In the genomic region with DNA sequence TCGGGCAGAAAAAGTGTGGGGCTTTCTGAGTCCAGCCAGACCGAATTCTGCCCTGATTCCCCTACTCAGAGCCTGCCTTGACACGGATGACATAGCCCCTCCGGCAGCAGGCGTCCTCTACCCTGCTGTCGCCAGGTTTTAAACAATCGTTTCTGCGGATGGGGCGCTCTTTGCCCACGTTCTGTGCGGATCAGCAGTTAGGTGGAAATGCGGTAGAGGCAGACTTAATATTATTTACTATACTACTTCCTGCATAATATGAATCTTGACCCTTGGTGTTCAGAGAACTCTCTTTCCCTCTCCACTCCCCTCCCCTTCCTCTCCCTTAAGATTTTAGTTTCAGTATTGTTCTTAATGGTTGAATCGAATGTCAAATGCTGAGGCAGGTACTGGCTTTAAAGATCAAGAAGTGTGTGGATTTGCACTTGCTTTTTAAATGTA, we compare ENCODE assay signal across 8 cellular contexts. TPM values are rescaled to one million over a fixed set of nuclear protein-coding genes. Genes with fewer than 3 reads are reported as not detected.
DNase-seq lines count a peak whose midpoint lies in the region; ATAC-seq and TF ChIP-seq lines count a peak whose summit lies in the region.

No MANE protein-coding gene starts in this region.

- peaks cover 9% of the 10 kb centered on the region for H3K4me1 Mint-ChIP-seq in Calu3 (ENCODE audit: low read depth, unreplicated experiment)
- H3K4me1 Mint-ChIP-seq in stimulated activated naive CD8-positive, alpha-beta T cell treated with anti-CD3 and anti-CD28 coated beads, Interleukin-15, amount 100 ng/mL, for 72 hours, result peaks cover 72% of the 10 kb centered on the region
- H3K4me1 Mint-ChIP-seq in chondrocyte (ENCODE audit: low read depth), result peaks cover 30% of the 10 kb centered on the region

- H3K27me3 Mint-ChIP-seq in Calu3 (ENCODE audit: unreplicated experiment) (peaks cover 11% of the 10 kb centered on the region), chondrocyte (ENCODE audit: low read depth) (peaks cover 76% of the 10 kb centered on the region)
- peaks cover 16% of the 10 kb centered on the region for H3K27me3 Mint-ChIP-seq in stimulated activated naive CD8-positive, alpha-beta T cell treated with anti-CD3 and anti-CD28 coated beads, Interleukin-15, amount 100 ng/mL, for 72 hours

- DNase-seq in Calu3 (no peak), fibroblast of pulmonary artery (ENCODE audit: low read depth) (no peak), NCI-H128 (lab: John Stamatoyannopoulos, UW; ENCODE audit: unreplicated experiment) (no peak), SKM-1 treated with dmso at 0.1 percent for 144 hours (lab: John Stamatoyannopoulos, UW; ENCODE audit: unreplicated experiment) (no peak), chondrocyte (ENCODE audit: low spot score) (no peak)
- peak; percentile 70 to 80 for DNase-seq in stimulated activated naive CD8-positive, alpha-beta T cell treated with anti-CD3 and anti-CD28 coated beads, Interleukin-15, amount 100 ng/mL, for 72 hours

- peaks cover 29% of the 10 kb centered on the region for H3K36me3 Mint-ChIP-seq in Calu3 (ENCODE audit: insufficient read depth, unreplicated experiment)
- peaks cover 7% of the 10 kb centered on the region for H3K36me3 Mint-ChIP-seq in chondrocyte (ENCODE audit: low read depth)

- CTCF ChIA-PET in Calu3 (lab: Charles Lee), result no interaction called here

- H3K4me3 ChIP-seq in fibroblast of pulmonary artery (replicated peaks; ENCODE audit: low read depth, low read length), result peak overlapping the region; percentile 53

- peak; percentile 25 for ATAC-seq in GM21515 (IDR thresholded peaks at IDR 0.05; ENCODE audit: unreplicated experiment)
- peak; percentile 44 for ATAC-seq in stimulated activated naive CD8-positive, alpha-beta T cell treated with anti-CD3 and anti-CD28 coated beads, Interleukin-15, amount 100 ng/mL, for 72 hours

- H3K27ac Mint-ChIP-seq in Calu3 (ENCODE audit: unreplicated experiment), result no peak overlapping the region
- peak overlapping the region; percentile 83 to 97 for H3K27ac Mint-ChIP-seq in stimulated activated naive CD8-positive, alpha-beta T cell treated with anti-CD3 and anti-CD28 coated beads, Interleukin-15, amount 100 ng/mL, for 72 hours
- H3K27ac Mint-ChIP-seq in chondrocyte (ENCODE audit: unreplicated experiment), result no peak overlapping the region

- TF ChIP-seq CTCF in Calu3 (IDR thresholded peaks at IDR 0.05; ENCODE audit: unreplicated experiment) (no peak), fibroblast of pulmonary artery (IDR thresholded peaks at IDR 0.05; ENCODE audit: low read length, missing control alignments) (no peak), chondrocyte (IDR thresholded peaks at IDR 0.05) (no peak)

- intact Hi-C loops in Calu3 (cut with micrococcal nuclease; ENCODE audit: unreplicated experiment), result loop anchor here (10.0 kb wide), 1 partner anchor 248 kb away; no protein-coding TSS in a partner anchor

- H3K9me3 Mint-ChIP-seq in Calu3 (ENCODE audit: low read depth, unreplicated experiment) (no peaks in the 10 kb centered on the region), chondrocyte (ENCODE audit: low read depth) (no peaks in the 10 kb centered on the region)
- H3K9me3 Mint-ChIP-seq in stimulated activated naive CD8-positive, alpha-beta T cell treated with anti-CD3 and anti-CD28 coated beads, Interleukin-15, amount 100 ng/mL, for 72 hours, result no peaks in the 10 kb centered on the region

- BruUV-seq in Calu3 (replicated peaks; lab: Mats Ljungman, UMichigan), result TSS peak; percentile 8

- H3K4me3 Mint-ChIP-seq in Calu3 (ENCODE audit: low read depth, unreplicated experiment) (peak overlapping the region; percentile 28), chondrocyte (ENCODE audit: unreplicated experiment) (no peak overlapping the region)
- H3K4me3 Mint-ChIP-seq in stimulated activated naive CD8-positive, alpha-beta T cell treated with anti-CD3 and anti-CD28 coated beads, Interleukin-15, amount 100 ng/mL, for 72 hours, result peak overlapping the region; percentile 76 to 89

TF ChIP-seq in PFSK-1, 5 proteins besides CTCF, POLR2A, EP300 and RAD21:
- TF ChIP-seq POLR2AphosphoS5 (IDR thresholded peaks at IDR 0.05; ENCODE audit: low read depth, low read length) (no peak), TAF1 (IDR thresholded peaks at IDR 0.05; ENCODE audit: borderline replicate concordance, insufficient read depth, low read length) (no peak), FOXP2 (optimal IDR thresholded peaks at IDR 0.05; ENCODE audit: borderline replicate concordance, extremely low read depth, extremely low read length, insufficient read depth) (no peak), SIN3A (IDR thresholded peaks at IDR 0.05; ENCODE audit: borderline replicate concordance, insufficient read depth, low read length) (peak; percentile 60; the same call in 1 of the 2 replicates)
- TF ChIP-seq, protein P1, sequence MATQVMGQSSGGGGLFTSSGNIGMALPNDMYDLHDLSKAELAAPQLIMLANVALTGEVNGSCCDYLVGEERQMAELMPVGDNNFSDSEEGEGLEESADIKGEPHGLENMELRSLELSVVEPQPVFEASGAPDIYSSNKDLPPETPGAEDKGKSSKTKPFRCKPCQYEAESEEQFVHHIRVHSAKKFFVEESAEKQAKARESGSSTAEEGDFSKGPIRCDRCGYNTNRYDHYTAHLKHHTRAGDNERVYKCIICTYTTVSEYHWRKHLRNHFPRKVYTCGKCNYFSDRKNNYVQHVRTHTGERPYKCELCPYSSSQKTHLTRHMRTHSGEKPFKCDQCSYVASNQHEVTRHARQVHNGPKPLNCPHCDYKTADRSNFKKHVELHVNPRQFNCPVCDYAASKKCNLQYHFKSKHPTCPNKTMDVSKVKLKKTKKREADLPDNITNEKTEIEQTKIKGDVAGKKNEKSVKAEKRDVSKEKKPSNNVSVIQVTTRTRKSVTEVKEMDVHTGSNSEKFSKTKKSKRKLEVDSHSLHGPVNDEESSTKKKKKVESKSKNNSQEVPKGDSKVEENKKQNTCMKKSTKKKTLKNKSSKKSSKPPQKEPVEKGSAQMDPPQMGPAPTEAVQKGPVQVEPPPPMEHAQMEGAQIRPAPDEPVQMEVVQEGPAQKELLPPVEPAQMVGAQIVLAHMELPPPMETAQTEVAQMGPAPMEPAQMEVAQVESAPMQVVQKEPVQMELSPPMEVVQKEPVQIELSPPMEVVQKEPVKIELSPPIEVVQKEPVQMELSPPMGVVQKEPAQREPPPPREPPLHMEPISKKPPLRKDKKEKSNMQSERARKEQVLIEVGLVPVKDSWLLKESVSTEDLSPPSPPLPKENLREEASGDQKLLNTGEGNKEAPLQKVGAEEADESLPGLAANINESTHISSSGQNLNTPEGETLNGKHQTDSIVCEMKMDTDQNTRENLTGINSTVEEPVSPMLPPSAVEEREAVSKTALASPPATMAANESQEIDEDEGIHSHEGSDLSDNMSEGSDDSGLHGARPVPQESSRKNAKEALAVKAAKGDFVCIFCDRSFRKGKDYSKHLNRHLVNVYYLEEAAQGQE (IDR thresholded peaks at IDR 0.05; ENCODE audit: insufficient read depth in 1 of 2, low read depth in 2 of 2, low read length in 2 of 2), result no peak
TF ChIP-seq in PFSK-1: peak in this region for 1.

RNA-seq across cellular contexts. Expression of a gene that starts 2.4 kb away (rescaled TPM):
- total RNA-seq in Calu3 (2022) (5.0 and 8.2 TPM in 2 replicates), chondrocyte (not detected in 3 replicates)
- polyA plus RNA-seq in PFSK-1 (2012; ENCODE audit: insufficient read length, low read depth), result 98.4 TPM

Comparison
In these comparisons a context has a peak if more than half of its experiments do, and no peak if none do; other contexts are left out.
1. DNase-seq: peak in stimulated activated naive CD8-positive, alpha-beta T cell treated with anti-CD3 and anti-CD28 coated beads, Interleukin-15, amount 100 ng/mL, for 72 hours (2 of 2); none in Calu3 (single experiment), fibroblast of pulmonary artery (single experiment), NCI-H128 (single experiment), SKM-1 treated with dmso at 0.1 percent for 144 hours (single experiment) and chondrocyte (single experiment).
2. H3K27ac Mint-ChIP-seq: peak in stimulated activated naive CD8-positive, alpha-beta T cell treated with anti-CD3 and anti-CD28 coated beads, Interleukin-15, amount 100 ng/mL, for 72 hours (2 of 2); none in Calu3 (single experiment) and chondrocyte (single experiment).